Comparison of ENCODE assay signal across 1 cellular context in genomic region chr10:124306922-124307371, GRCh38.
TF ChIP-seq lines count a peak whose summit lies in the region.

No MANE protein-coding gene starts in this region.

TF ChIP-seq in IMR-90, 13 proteins besides CTCF, POLR2A, EP300 and RAD21 (continued from another document):
- TF ChIP-seq, protein P1, sequence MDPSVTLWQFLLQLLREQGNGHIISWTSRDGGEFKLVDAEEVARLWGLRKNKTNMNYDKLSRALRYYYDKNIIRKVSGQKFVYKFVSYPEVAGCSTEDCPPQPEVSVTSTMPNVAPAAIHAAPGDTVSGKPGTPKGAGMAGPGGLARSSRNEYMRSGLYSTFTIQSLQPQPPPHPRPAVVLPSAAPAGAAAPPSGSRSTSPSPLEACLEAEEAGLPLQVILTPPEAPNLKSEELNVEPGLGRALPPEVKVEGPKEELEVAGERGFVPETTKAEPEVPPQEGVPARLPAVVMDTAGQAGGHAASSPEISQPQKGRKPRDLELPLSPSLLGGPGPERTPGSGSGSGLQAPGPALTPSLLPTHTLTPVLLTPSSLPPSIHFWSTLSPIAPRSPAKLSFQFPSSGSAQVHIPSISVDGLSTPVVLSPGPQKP (IDR thresholded peaks at IDR 0.05; ENCODE audit: borderline replicate concordance, low read depth, low read length): no peak
- no peak for TF ChIP-seq NFE2L2 (IDR thresholded peaks at IDR 0.05; ENCODE audit: low read depth, low read length)
- no peak for TF ChIP-seq BHLHE40 (IDR thresholded peaks at IDR 0.05; ENCODE audit: low read depth, low read length)
- TF ChIP-seq SMC3 (IDR thresholded peaks at IDR 0.05; ENCODE audit: low read depth, low read length): no peak
